Comparison of ENCODE assay signal across 1 cellular context in genomic region chr18:649341-649740, GRCh38.
TF ChIP-seq lines count a peak whose summit lies in the region.

No MANE protein-coding gene starts in this region.

TF ChIP-seq in HepG2, 621 proteins besides CTCF, POLR2A, EP300 and RAD21:
- TF ChIP-seq NFIC (IDR thresholded peaks at IDR 0.05; ENCODE audit: low read length), result peak; percentile 27; the same call in 1 of the 2 replicates
- TF ChIP-seq GATAD2A (CRISPR knock-in tag; IDR thresholded peaks at IDR 0.05), result peak; percentile 36; the same call in 1 of the 2 replicates
- TF ChIP-seq MAX (IDR thresholded peaks at IDR 0.05), result no peak
- 0 out of 4 replicates have a peak, but pooled peaks of 1 of the 2 experiments have one; percentile 7 for TF ChIP-seq MAFK (conservative IDR thresholded peaks at IDR 0.05 in 1 of 2, IDR thresholded peaks at IDR 0.05 in 1 of 2; ENCODE audit: low read length in 2 of 2)
- TF ChIP-seq BRF2 (CRISPR knock-in tag; IDR thresholded peaks at IDR 0.05), result no peak
- TF ChIP-seq SAP130 (CRISPR knock-in tag; IDR thresholded peaks at IDR 0.05; ENCODE audit: low read depth), result peak; percentile 44; the same call in 1 of the 2 replicates
- peak; percentile 74 for TF ChIP-seq FOSL2 (CRISPR knock-in tag; IDR thresholded peaks at IDR 0.05)
- 0 out of 2 replicates have a peak, but pooled peaks have one; percentile 11 for TF ChIP-seq NFE2L2 (IDR thresholded peaks at IDR 0.05; ENCODE audit: low read length)
- peak; percentile 65 for TF ChIP-seq FOXA3 (CRISPR knock-in tag; IDR thresholded peaks at IDR 0.05)
- no peak for TF ChIP-seq CSRNP2 (CRISPR knock-in tag; conservative IDR thresholded peaks at IDR 0.05; ENCODE audit: low read depth)
- 0 out of 2 replicates have a peak, but pooled peaks have one; percentile 28 for TF ChIP-seq ARID3A (IDR thresholded peaks at IDR 0.05; ENCODE audit: low read depth, low read length)
- TF ChIP-seq ATF7-NPFF (CRISPR knock-in tag; IDR thresholded peaks at IDR 0.05; ENCODE audit: low read depth), result no peak
- peak; percentile 60 for TF ChIP-seq CREB1 (IDR thresholded peaks at IDR 0.05)
- TF ChIP-seq CREB1 (CRISPR knock-in tag; IDR thresholded peaks at IDR 0.05), result no peak
- TF ChIP-seq ARID5B (CRISPR knock-in tag; IDR thresholded peaks at IDR 0.05), result 0 out of 2 replicates have a peak, but pooled peaks have one; percentile 52
- TF ChIP-seq FOXP4 (CRISPR knock-in tag; IDR thresholded peaks at IDR 0.05), result peak; percentile 31; the same call in 1 of the 2 replicates
- no peak for TF ChIP-seq ZGPAT (CRISPR knock-in tag; IDR thresholded peaks at IDR 0.05)
- no peak; the same call in 1 of the 2 replicates for TF ChIP-seq FOXP1 (IDR thresholded peaks at IDR 0.05)
- TF ChIP-seq FOXP1 (CRISPR knock-in tag; IDR thresholded peaks at IDR 0.05), result peak; percentile 68
TF ChIP-seq in HepG2: peak in this region for 12.
